Comparison of ENCODE assay signal across 17 cellular contexts in genomic region chr11:130480721-130481140, GRCh38. TPM values are rescaled to one million over a fixed set of nuclear protein-coding genes. Genes with fewer than 3 reads are reported as not detected.
DNase-seq lines count a peak whose midpoint lies in the region; ATAC-seq and TF ChIP-seq lines count a peak whose summit lies in the region.
"Had no signal": no experiment of that assay in that cellular context is flagged by ENCODE, and none has a peak within 500 bp of the region (broad histone marks: within the 10 kb centered on the region; RNA-seq: fewer than 3 reads in every experiment).

No MANE protein-coding gene starts in this region.

- no peaks in the 10 kb centered on the region for H3K9me3 ChIP-seq in A673 (ENCODE audit: low read depth, low read length, poor library complexity, severe bottlenecking)
- H3K9me3 ChIP-seq in mesodermal cell (ENCODE audit: control insufficient read depth, low read length), result no peaks in the 10 kb centered on the region
- H3K9me3 ChIP-seq: uterus had no signal

- DNase-seq in A673 (ENCODE audit: low spot score), result peak; percentile 97
- DNase-seq in GM03348 (ENCODE audit: low spot score), result peak; percentile 38
- peak; percentile 37 for DNase-seq in amniotic epithelial cell (ENCODE audit: low read depth)
- no peak for DNase-seq in NCI-H187 (lab: John Stamatoyannopoulos, UW)
- no peak for DNase-seq in activated naive CD4-positive, alpha-beta T cell (lab: John Stamatoyannopoulos, UW)
- no peak for DNase-seq in NCI-H510A treated with DMSO at 0.1 percent for 48 hours (lab: John Stamatoyannopoulos, UW)
- DNase-seq: activated CD4-positive, CD25-positive, alpha-beta regulatory T cell treated with anti-CD3 and anti-CD28 coated beads, Interleukin-2, amount 50 U/mL, for 72 hours; activated gamma-delta T cell; erythroblast; mammary epithelial cell; NCI-H1436 treated with DMSO at 0.1 percent for 48 hours; NCI-H446; retina; SHP77; uterus had no signal

- H3K27ac ChIP-seq in A673 (ENCODE audit: low read depth, low read length, poor library complexity, severe bottlenecking), result peak overlapping the region; percentile 79
- H3K27ac ChIP-seq in mesodermal cell (ENCODE audit: low read depth, low read length, severe bottlenecking), result peak overlapping the region; percentile 93

- H3K36me3 ChIP-seq in A673 (ENCODE audit: insufficient read depth, low read length, poor library complexity, severe bottlenecking) (no peaks in the 10 kb centered on the region), mesodermal cell (ENCODE audit: control insufficient read depth, insufficient read depth, low read length) (no peaks in the 10 kb centered on the region)
- H3K36me3 ChIP-seq: uterus had no signal

- no peak for ATAC-seq in HG02884 (IDR thresholded peaks at IDR 0.05; ENCODE audit: unreplicated experiment)

- H3K4me3 ChIP-seq in A673 (ENCODE audit: low read depth, low read length, poor library complexity, severe bottlenecking) (no peak overlapping the region), mesodermal cell (ENCODE audit: extremely low read depth, insufficient read depth, low read length, poor library complexity, severe bottlenecking) (no peak overlapping the region)
- H3K4me3 ChIP-seq: uterus had no signal

- no peaks in the 10 kb centered on the region for H3K27me3 ChIP-seq in A673 (replicated peaks; ENCODE audit: insufficient read depth, low read depth, low read length, poor library complexity)
- H3K27me3 ChIP-seq: uterus had no signal

- peaks cover 42% of the 10 kb centered on the region for H3K4me1 ChIP-seq in A673 (ENCODE audit: insufficient read depth, low read length, poor library complexity, severe bottlenecking)
- peaks cover 45% of the 10 kb centered on the region for H3K4me1 ChIP-seq in mesodermal cell (ENCODE audit: control insufficient read depth, insufficient read depth, low read length, poor library complexity, severe bottlenecking)

- intact Hi-C loops in A673 (cut with micrococcal nuclease; ENCODE audit: unreplicated experiment), result no loop called here

- no peak for TF ChIP-seq CTCF in A673 (conservative IDR thresholded peaks at IDR 0.05; ENCODE audit: low read depth, low read length)

- WGBS in mesodermal cell (ENCODE audit: insufficient coverage in 2 of 2), 2 experiments, result 94 to 100% methylated on average over 2 of the region's 5 CpGs

- CTCF ChIA-PET in A673 (lab: Charles Lee), result no interaction called here

- BruUV-seq in A673 (replicated peaks; lab: Mats Ljungman, UMichigan), result no TSS peak

- POLR2A ChIA-PET in A673 (lab: Charles Lee; ENCODE audit: low non-redundant PET), result interaction anchor here (0.5 to 0.6 kb wide), 2 partner anchors 114 to 151 kb away, joined by 3 to 5 read pairs; no protein-coding TSS in a partner anchor

RNA-seq across cellular contexts. Expression of gene ADAMTS15, which starts 32.3 kb away (rescaled TPM):
- total RNA-seq in A673 (2021), result 0.42 and 0.99 TPM in 2 replicates
- 4.4 TPM for polyA plus RNA-seq in mesodermal cell (2013, experiment 1 of 2)
- 4.1 TPM for polyA plus RNA-seq in mesodermal cell (2013, experiment 2 of 2)

RNA-seq across cellular contexts. Expression of gene ADAMTS8, which starts 52.3 kb away (rescaled TPM):
- 0.09 TPM in 1 of 2 replicates, not detected in the other for total RNA-seq in A673 (2021)
- 0.18 TPM for polyA plus RNA-seq in mesodermal cell (2013, experiment 1 of 2)
- polyA plus RNA-seq in mesodermal cell (2013, experiment 2 of 2), result not detected
- polyA plus RNA-seq: mammary epithelial cell had no signal

Comparison
In these comparisons a context has a peak if more than half of its experiments do, and no peak if none do; other contexts are left out.
1. DNase-seq: peak in A673 (single experiment), GM03348 (single experiment) and amniotic epithelial cell (single experiment); none in NCI-H187 (0 of 2), activated naive CD4-positive, alpha-beta T cell (0 of 4) and NCI-H510A treated with DMSO at 0.1 percent for 48 hours (single experiment).